Comparison of ENCODE assay signal across 17 cellular contexts in the genomic region with DNA sequence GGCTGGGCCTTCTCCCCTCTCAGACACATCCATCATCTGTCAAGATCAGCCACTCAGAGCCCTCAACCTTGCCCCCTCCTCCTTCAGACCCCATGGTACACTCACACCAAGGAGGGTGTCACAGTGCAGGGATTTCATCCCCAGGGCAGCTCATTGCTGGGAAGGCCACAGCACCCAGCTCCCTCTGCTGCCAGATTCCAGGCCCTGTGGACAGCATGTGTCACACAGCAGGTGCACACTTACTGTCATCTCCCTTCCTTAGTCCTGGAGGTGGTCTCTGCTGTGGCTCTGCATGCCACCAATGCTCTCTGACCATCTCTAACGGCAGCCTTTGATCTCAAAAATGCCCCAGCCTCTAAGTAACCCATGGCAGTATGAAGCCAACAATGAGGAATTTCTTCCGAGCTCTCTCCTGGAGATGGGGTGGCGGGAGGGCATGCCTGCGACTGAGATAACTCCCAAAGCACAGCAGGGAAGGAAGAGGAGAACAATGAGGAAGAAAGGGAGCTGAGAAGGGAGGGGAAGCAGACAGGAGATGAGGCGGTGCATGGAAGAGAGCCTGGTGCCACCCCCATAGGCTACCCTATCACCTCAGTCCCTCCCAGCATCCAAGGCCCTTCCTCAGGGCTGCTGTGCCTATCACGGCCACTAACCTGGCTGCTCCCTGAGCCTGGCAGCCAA.
"Had no signal": no experiment of that assay in that cellular context is flagged by ENCODE, and none has a peak within 500 bp of the region (broad histone marks: within the 10 kb centered on the region; RNA-seq: fewer than 3 reads in every experiment).

No MANE protein-coding gene starts in this region.

- H3K4me3 ChIP-seq: lung, tibial artery, uterus had no signal

- FAIRE-seq: frontal cortex had no signal

- H3K27ac ChIP-seq: epithelial cell of prostate, tibial artery, uterus had no signal

- H3K4me1 ChIP-seq: uterus had no signal

- DNase-seq: activated CD4-positive, alpha-beta T cell treated with anti-CD3 and anti-CD28 coated beads, Interleukin-2, amount 50 U/mL, for 4 hours; activated CD4-positive, CD25-positive, alpha-beta regulatory T cell treated with anti-CD3 and anti-CD28 coated beads, Interleukin-2, amount 50 U/mL, for 72 hours; activated naive CD4-positive, alpha-beta T cell treated with Interleukin-2 at 50 U/mL for 16 hours; activated T-cell treated with anti-CD3 and anti-CD28 coated beads for 4 hours; anterior cingulate cortex; cerebellar nuclear complex; effector memory CD4-positive, alpha-beta T cell; left colon; naive thymus-derived CD4-positive, alpha-beta T cell; stimulated activated CD4-positive, alpha-beta T cell treated with anti-CD3 and anti-CD28 coated beads, Interleukin-4, amount 100 ng/mL, for 1 hour; stimulated activated naive CD4-positive, alpha-beta T cell; T-helper 9 cell; tibial artery; uterus had no signal

- ATAC-seq: left colon; naive thymus-derived CD4-positive, alpha-beta T cell had no signal

- H3K36me3 ChIP-seq: tibial artery, uterus had no signal

- H3K27me3 ChIP-seq: tibial artery, uterus had no signal

- H3K9me3 ChIP-seq: tibial artery, uterus had no signal
